In genomic region chr7:139698278-139698677, GRCh38 we compare ENCODE assay signal across 29 cellular contexts.
"Had no signal": no experiment of that assay in that cellular context is flagged by ENCODE, and none has a peak within 500 bp of the region (broad histone marks: within the 10 kb centered on the region; RNA-seq: fewer than 3 reads in every experiment).

No MANE protein-coding gene starts in this region.

- DNase-seq: activated CD4-positive, alpha-beta T cell treated with anti-CD3 and anti-CD28 coated beads for 36 hours; activated CD4-positive, alpha-beta T cell treated with anti-CD3 and anti-CD28 coated beads, Interleukin-2, amount 50 U/mL, for 1 hour; activated CD4-positive, CD25-positive, alpha-beta regulatory T cell; activated CD8-positive, alpha-beta memory T cell treated with anti-CD3 and anti-CD28 coated beads, Interleukin-2, amount 50 U/mL, for 4 hours; activated CD8-positive, alpha-beta T cell treated with anti-CD3 and anti-CD28 coated beads for 36 hours; activated naive CD8-positive, alpha-beta T cell treated with anti-CD3 and anti-CD28 coated beads, Interleukin-2, amount 50 U/mL, for 24 hours; activated T-cell treated with anti-CD3 and anti-CD28 coated beads, Interleukin-2, amount 50 U/mL, for 72 hours; amniotic stem cell; body of pancreas; Karpas-422; MM.1S; NCI-H1105; NCI-H1436; NCI-H187; NCI-H2081 treated with DMSO at 0.1 percent for 48 hours; NCI-H345; NCI-H510A; NCI-H526 treated with DMSO at 0.1 percent for 48 hours; PC-3; SIG-M5; T-cell; T-helper 2 cell; T1000 had no signal

- H3K4me1 Mint-ChIP-seq: central memory CD8-positive, alpha-beta T cell had no signal

- H3K4me3 ChIP-seq: ascending aorta, body of pancreas, K562, SK-N-MC had no signal

- H3K27me3 Mint-ChIP-seq: activated CD4-positive, alpha-beta T cell treated with anti-CD3 and anti-CD28 coated beads for 36 hours; activated CD8-positive, alpha-beta T cell treated with anti-CD3 and anti-CD28 coated beads for 36 hours; activated naive CD8-positive, alpha-beta T cell treated with anti-CD3 and anti-CD28 coated beads, Interleukin-2, amount 50 U/mL, for 24 hours; central memory CD8-positive, alpha-beta T cell; T-cell had no signal

- H3K9me3 Mint-ChIP-seq: activated CD8-positive, alpha-beta T cell treated with anti-CD3 and anti-CD28 coated beads for 36 hours; activated naive CD4-positive, alpha-beta T cell treated with anti-CD3 and anti-CD28 coated beads, Interleukin-2, amount 50 U/mL, for 72 hours; activated naive CD8-positive, alpha-beta T cell treated with anti-CD3 and anti-CD28 coated beads, Interleukin-2, amount 50 U/mL, for 24 hours; activated T-cell treated with anti-CD3 and anti-CD28 coated beads, Interleukin-2, amount 50 U/mL, for 72 hours; central memory CD8-positive, alpha-beta T cell; T-cell had no signal

- ATAC-seq: activated CD4-positive, alpha-beta T cell treated with anti-CD3 and anti-CD28 coated beads for 36 hours; activated CD8-positive, alpha-beta T cell treated with anti-CD3 and anti-CD28 coated beads for 36 hours; activated naive CD4-positive, alpha-beta T cell treated with anti-CD3 and anti-CD28 coated beads, Interleukin-2, amount 50 U/mL, for 72 hours; activated naive CD8-positive, alpha-beta T cell treated with anti-CD3 and anti-CD28 coated beads, Interleukin-2, amount 50 U/mL, for 24 hours; activated T-cell treated with anti-CD3 and anti-CD28 coated beads, Interleukin-2, amount 50 U/mL, for 72 hours; body of pancreas; K562; PC-3; T-cell had no signal

- FAIRE-seq: K562, TTC549 had no signal

- H3K36me3 Mint-ChIP-seq: activated naive CD4-positive, alpha-beta T cell treated with anti-CD3 and anti-CD28 coated beads, Interleukin-2, amount 50 U/mL, for 72 hours had no signal

- H3K27me3 ChIP-seq: ascending aorta, body of pancreas had no signal

- H3K9me3 ChIP-seq: ascending aorta, body of pancreas had no signal

- H3K27ac Mint-ChIP-seq: activated CD4-positive, alpha-beta T cell treated with anti-CD3 and anti-CD28 coated beads for 36 hours; activated CD8-positive, alpha-beta T cell treated with anti-CD3 and anti-CD28 coated beads for 36 hours; activated naive CD4-positive, alpha-beta T cell treated with anti-CD3 and anti-CD28 coated beads, Interleukin-2, amount 50 U/mL, for 72 hours; activated naive CD8-positive, alpha-beta T cell treated with anti-CD3 and anti-CD28 coated beads, Interleukin-2, amount 50 U/mL, for 24 hours; activated T-cell treated with anti-CD3 and anti-CD28 coated beads, Interleukin-2, amount 50 U/mL, for 72 hours; T-cell had no signal

- H3K4me3 Mint-ChIP-seq: activated CD4-positive, alpha-beta T cell treated with anti-CD3 and anti-CD28 coated beads for 36 hours; activated CD8-positive, alpha-beta T cell treated with anti-CD3 and anti-CD28 coated beads for 36 hours; activated naive CD8-positive, alpha-beta T cell treated with anti-CD3 and anti-CD28 coated beads, Interleukin-2, amount 50 U/mL, for 24 hours; activated T-cell treated with anti-CD3 and anti-CD28 coated beads, Interleukin-2, amount 50 U/mL, for 72 hours; central memory CD8-positive, alpha-beta T cell; T-cell had no signal
